In genomic region chr14:58149196-58149595, GRCh38 we compare ENCODE assay signal across 1 cellular context.
TF ChIP-seq lines count a peak whose summit lies in the region.

No MANE protein-coding gene starts in this region.

TF ChIP-seq in WTC11, 78 proteins besides CTCF, POLR2A, EP300 and RAD21 (continued from another document):
- no peak for TF ChIP-seq AFF4 (CRISPR knock-in tag; IDR thresholded peaks at IDR 0.05; ENCODE audit: borderline replicate concordance)
- TF ChIP-seq SMAD3 (CRISPR knock-in tag; IDR thresholded peaks at IDR 0.05; ENCODE audit: borderline replicate concordance): no peak
- no peak for TF ChIP-seq ARID4B (CRISPR knock-in tag; IDR thresholded peaks at IDR 0.05; ENCODE audit: borderline replicate concordance)
- TF ChIP-seq ZNF512 (CRISPR knock-in tag; IDR thresholded peaks at IDR 0.05; ENCODE audit: borderline replicate concordance): no peak
- no peak for TF ChIP-seq E2F5 (CRISPR knock-in tag; IDR thresholded peaks at IDR 0.05)
- no peak for TF ChIP-seq GTF2I (CRISPR knock-in tag; conservative IDR thresholded peaks at IDR 0.05)
- TF ChIP-seq SOX15 (CRISPR knock-in tag; IDR thresholded peaks at IDR 0.05): no peak
